ENCODE assay signal across 10 cellular contexts in the genomic region with DNA sequence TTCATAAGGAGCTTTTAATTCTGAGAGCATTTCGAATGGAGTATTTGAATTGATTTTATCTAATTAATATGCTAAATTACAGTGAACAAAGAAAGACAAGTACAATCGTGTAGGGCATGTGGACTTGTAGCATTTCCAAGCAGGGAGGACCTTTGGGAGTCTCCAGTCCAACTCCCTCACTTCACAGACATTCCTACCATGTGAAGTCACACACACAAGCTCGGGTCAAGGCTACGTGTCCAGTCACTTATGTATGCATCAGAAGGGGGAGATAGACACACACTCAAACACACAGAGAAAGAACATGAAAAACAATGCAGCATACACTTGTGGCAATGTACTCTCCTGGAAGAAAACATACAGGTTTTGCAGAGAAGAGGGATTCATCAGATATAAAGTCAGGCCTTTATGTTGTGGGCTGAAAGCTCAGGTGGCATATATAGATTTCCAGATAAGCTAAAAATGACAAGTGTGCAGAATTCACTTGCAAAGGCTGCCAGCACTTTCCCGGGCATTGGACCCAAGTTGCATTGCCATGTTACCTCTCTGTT.
DNase-seq lines count a peak whose midpoint lies in the region; ATAC-seq, FAIRE-seq and TF ChIP-seq lines count a peak whose summit lies in the region.
"Had no signal": no experiment of that assay in that cellular context is flagged by ENCODE, and none has a peak within 500 bp of the region (broad histone marks: within the 10 kb centered on the region; RNA-seq: fewer than 3 reads in every experiment).

No MANE protein-coding gene starts in this region.

- 0 out of 2 replicates have a peak overlapping the region, but pooled peaks have one; percentile 29 for H2BK15ac ChIP-seq in H1 (ENCODE audit: low read length)

- peaks cover 0 to 13% (median 8%) of the 10 kb centered on the region in 4 experiments; a peak in 4 of 7 replicates for H3K4me1 ChIP-seq in H1 (replicated peaks in 1 of 4; ENCODE audit: control insufficient read depth in 3 of 4, insufficient read depth in 4 of 4, low read length in 3 of 4)
- peaks cover 21% of the 10 kb centered on the region for H3K4me1 ChIP-seq in neural progenitor cell
- H3K4me1 ChIP-seq: colonic mucosa had no signal

- H3K27ac Mint-ChIP-seq in neural progenitor cell, result peak overlapping the region; percentile 88

- no peak overlapping the region for H3K23ac ChIP-seq in H1 (ENCODE audit: insufficient read length)

- no peak overlapping the region for H3K9ac ChIP-seq in H1 (replicated peaks in 1 of 4; ENCODE audit: extremely low read depth in 1 of 4, low read depth in 3 of 4, low read length in 3 of 4)
- no peak overlapping the region for H3K9ac ChIP-seq in neural progenitor cell

- no peak overlapping the region for H3K4me3 Mint-ChIP-seq in neural progenitor cell
- no peak overlapping the region for H3K4me3 Mint-ChIP-seq in activated T-cell treated with anti-CD3 and anti-CD28 coated beads, Interleukin-2, amount 50 U/mL, for 4 hours

- H3K9me3 Mint-ChIP-seq in neural progenitor cell, result peaks cover 8% of the 10 kb centered on the region
- peaks cover 3% of the 10 kb centered on the region for H3K9me3 Mint-ChIP-seq in activated T-cell treated with anti-CD3 and anti-CD28 coated beads, Interleukin-2, amount 50 U/mL, for 4 hours

- H2AFZ ChIP-seq in H1 (ENCODE audit: low read length) (no peak overlapping the region), neural progenitor cell (replicated peaks) (no peak overlapping the region)

- no peak overlapping the region for H3K56ac ChIP-seq in H1 (replicated peaks; ENCODE audit: insufficient read length, low read depth, low read length)

- H3K4me2 ChIP-seq in H1 (ENCODE audit: insufficient read depth in 1 of 2, low read depth in 2 of 2, low read length in 2 of 2) (no peak overlapping the region), neural progenitor cell (no peak overlapping the region)

- TF ChIP-seq RAD21 in H1 (IDR thresholded peaks at IDR 0.05 in 1 of 2, conservative IDR thresholded peaks at IDR 0.05 in 1 of 2; ENCODE audit: low read depth in 2 of 2, low read length in 2 of 2), result no peak

- DNase-seq in Caki2 (ENCODE audit: low read depth) (peak; percentile 60), LHCN-M2 (ENCODE audit: low read depth) (peak; percentile 77), H1 (ENCODE audit: low read depth in 1 of 2, low spot score in 2 of 2) (no peak), neural progenitor cell (ENCODE audit: low spot score) (no peak), dorsolateral prefrontal cortex (no peak), nucleus accumbens (lab: John Stamatoyannopoulos, UW) (no peak), AML-193 (lab: John Stamatoyannopoulos, UW) (no peak)
- no peak for DNase-seq in activated T-cell treated with anti-CD3 and anti-CD28 coated beads, Interleukin-2, amount 50 U/mL, for 4 hours
- DNase-seq: colonic mucosa, mucosa of descending colon had no signal

- peak overlapping the region; percentile 99 for H2BK12ac ChIP-seq in H1 (ENCODE audit: low read depth, low read length)

- no peak for TF ChIP-seq EP300 in H1 (IDR thresholded peaks at IDR 0.05; ENCODE audit: borderline replicate concordance in 1 of 2, low read depth in 2 of 2, low read length in 2 of 2)

- H3K14ac ChIP-seq in H1 (ENCODE audit: insufficient read length), result no peak overlapping the region

- H3F3A ChIP-seq in neural progenitor cell (ENCODE audit: low read depth), result no peaks in the 10 kb centered on the region

- H4K20me1 ChIP-seq in H1 (replicated peaks in 1 of 2; ENCODE audit: control insufficient read depth in 1 of 2, insufficient read depth in 2 of 2, low read length in 2 of 2) (no peaks in the 10 kb centered on the region), neural progenitor cell (ENCODE audit: low read depth) (no peaks in the 10 kb centered on the region)

- H4K5ac ChIP-seq in H1 (ENCODE audit: insufficient read length, low read depth, low read length), result peak overlapping the region; percentile 52

- H4K91ac ChIP-seq in H1 (replicated peaks; ENCODE audit: insufficient read length, low read length), result peak overlapping the region; percentile 74

- peak overlapping the region; percentile 19; the same call in 1 of the 2 replicates for H3K18ac ChIP-seq in H1 (ENCODE audit: extremely low read depth, low read length)

- peak; percentile 62 for FAIRE-seq in H1 (lab: Jason Lieb, UNC)

- no peaks in the 10 kb centered on the region for H3K23me2 ChIP-seq in H1 (ENCODE audit: low read depth, low read length)

- H2AK5ac ChIP-seq in H1 (ENCODE audit: low read depth, low read length), result no peak overlapping the region

- intact Hi-C loops in dorsolateral prefrontal cortex (cut with DNase I), result no loop called here

- H3K4me3 ChIP-seq in H1 (ENCODE audit: extremely low read depth in 1 of 4, insufficient read depth in 2 of 4, low read depth in 3 of 4, low read length in 4 of 4) (no peak overlapping the region), neural progenitor cell (no peak overlapping the region), dorsolateral prefrontal cortex (no peak overlapping the region)
- H3K4me3 ChIP-seq: colonic mucosa, mucosa of descending colon had no signal

- no peaks in the 10 kb centered on the region for H3K27me3 ChIP-seq in H1 (replicated peaks in 1 of 4; ENCODE audit: control insufficient read depth in 3 of 4, extremely low read depth in 1 of 4, insufficient read depth in 3 of 4, low read length in 3 of 4)
- no peaks in the 10 kb centered on the region for H3K27me3 ChIP-seq in neural progenitor cell
- peaks cover 0 to 73% (median 16%) of the 10 kb centered on the region in 45 donors for H3K27me3 ChIP-seq in dorsolateral prefrontal cortex
- H3K27me3 ChIP-seq: colonic mucosa had no signal

- 56% methylated on average over 5 of the region's 5 CpGs; no CpG with 5 or more reads in 1 of the 2 experiments for WGBS in H1 (ENCODE audit: extremely low coverage in 1 of 2, insufficient coverage in 1 of 2, insufficient read length in 1 of 2, insufficient replicate concordance in 2 of 2, low coverage in 1 of 2, low lambda C conversion rate in 2 of 2, missing lambda C conversion rate in 1 of 2), 2 experiments

- CTCF ChIA-PET in H1 (lab: Charles Lee; ENCODE audit: partially characterized antibody), result interaction anchor here (0.9 to 1.4 kb wide), 4 partner anchors 32 to 344 kb away, joined by 3 to 4 read pairs (median 4); no protein-coding TSS in a partner anchor

- peak overlapping the region; percentile 83; the same call in 1 of the 2 replicates for H2BK5ac ChIP-seq in H1 (ENCODE audit: low read depth, low read length)

- POLR2A ChIA-PET in H1 (lab: Charles Lee; ENCODE audit: partially characterized antibody), result interaction anchor here (0.5 kb wide), 1 partner anchor 15 kb away, joined by 3 read pairs; no protein-coding TSS in a partner anchor

- peaks cover 4% of the 10 kb centered on the region for H3K36me3 Mint-ChIP-seq in neural progenitor cell
- H3K36me3 Mint-ChIP-seq in activated T-cell treated with anti-CD3 and anti-CD28 coated beads, Interleukin-2, amount 50 U/mL, for 4 hours (ENCODE audit: insufficient read depth), result no peaks in the 10 kb centered on the region

- H3K9me3 ChIP-seq in H1 (ENCODE audit: insufficient read depth in 2 of 2, low read depth in 1 of 2, low read length in 1 of 2) (no peaks in the 10 kb centered on the region), neural progenitor cell (ENCODE audit: low read depth) (no peaks in the 10 kb centered on the region)
- H3K9me3 ChIP-seq: colonic mucosa, mucosa of descending colon had no signal

- peaks cover 4% of the 10 kb centered on the region for H3K27me3 Mint-ChIP-seq in neural progenitor cell (ENCODE audit: insufficient read depth, low read depth)
- H3K27me3 Mint-ChIP-seq in activated T-cell treated with anti-CD3 and anti-CD28 coated beads, Interleukin-2, amount 50 U/mL, for 4 hours (ENCODE audit: low read depth), result no peaks in the 10 kb centered on the region

- H2BK120ac ChIP-seq in H1 (replicated peaks; ENCODE audit: low read depth, low read length), result peak overlapping the region; percentile 92

- no peak for TF ChIP-seq POLR2A in H1 (IDR thresholded peaks at IDR 0.05; ENCODE audit: control extremely low read depth in 1 of 2, low read depth in 2 of 2, low read length in 2 of 2)

- H3K27ac ChIP-seq in H1 (ENCODE audit: low read depth, low read length) (no peak overlapping the region), neural progenitor cell (no peak overlapping the region), dorsolateral prefrontal cortex (no peak overlapping the region)
- H3K27ac ChIP-seq: colonic mucosa had no signal

- peaks cover 55% of the 10 kb centered on the region for H3K4me1 Mint-ChIP-seq in neural progenitor cell
- no peaks in the 10 kb centered on the region for H3K4me1 Mint-ChIP-seq in activated T-cell treated with anti-CD3 and anti-CD28 coated beads, Interleukin-2, amount 50 U/mL, for 4 hours (ENCODE audit: low read depth)

- H4K8ac ChIP-seq in H1 (ENCODE audit: extremely low read depth, insufficient read depth, low read length), result no peak overlapping the region

- H3K36me3 ChIP-seq in H1 (ENCODE audit: control insufficient read depth in 2 of 4, insufficient read depth in 4 of 4, low read length in 3 of 4) (no peaks in the 10 kb centered on the region), neural progenitor cell (no peaks in the 10 kb centered on the region)
- H3K36me3 ChIP-seq: colonic mucosa had no signal

- in situ Hi-C loops in Caki2 (cut with HindIII; ENCODE audit: low pct_unique_long_range_greater_than_20kb, low sequenced_read_pairs), result no loop called here

- H3K79me2 ChIP-seq in H1 (ENCODE audit: control insufficient read depth in 1 of 2, insufficient read depth in 2 of 2, low read length in 2 of 2) (no peaks in the 10 kb centered on the region), neural progenitor cell (ENCODE audit: low read depth) (no peaks in the 10 kb centered on the region)

- ATAC-seq in activated T-cell treated with anti-CD3 and anti-CD28 coated beads, Interleukin-2, amount 50 U/mL, for 4 hours, result no peak
- ATAC-seq: mucosa of descending colon had no signal

- H2BK20ac ChIP-seq in H1 (ENCODE audit: low read length), result 0 out of 2 replicates have a peak overlapping the region, but pooled peaks have one; percentile 34

- TF ChIP-seq CTCF in H1 (IDR thresholded peaks at IDR 0.05; ENCODE audit: control extremely low read depth in 1 of 3, insufficient read depth in 1 of 3, low read depth in 1 of 3, low read length in 3 of 3) (no peak), neural progenitor cell (IDR thresholded peaks at IDR 0.05) (no peak), dorsolateral prefrontal cortex (IDR thresholded peaks at IDR 0.05 in 54 of 56, conservative IDR thresholded peaks at IDR 0.05 in 2 of 56; ENCODE audit: low read depth in 1 of 56, partially characterized antibody in 56 of 56) (no peak)

- H3K4ac ChIP-seq in H1 (replicated peaks; ENCODE audit: insufficient read length, low read depth, low read length), result no peak overlapping the region

- H3K79me1 ChIP-seq in H1 (ENCODE audit: low read depth, low read length), result no peaks in the 10 kb centered on the region

TF ChIP-seq in H1, 55 proteins besides CTCF, POLR2A, EP300 and RAD21 (continues in another document):
- no peak for TF ChIP-seq SP2 (IDR thresholded peaks at IDR 0.05; ENCODE audit: low read length)
- no peak for TF ChIP-seq SP1 (IDR thresholded peaks at IDR 0.05; ENCODE audit: low read depth, low read length)
- TF ChIP-seq KDM4A (IDR thresholded peaks at IDR 0.05; ENCODE audit: low read depth, low read length, severe bottlenecking), result no peak
- TF ChIP-seq SRF (IDR thresholded peaks at IDR 0.05; ENCODE audit: low read depth, low read length), result no peak

Comparison
In these comparisons a context has a peak if more than half of its experiments do, and no peak if none do; other contexts are left out.
1. DNase-seq: peak in Caki2 (single experiment) and LHCN-M2 (single experiment); none in H1 (0 of 2), neural progenitor cell (single experiment), dorsolateral prefrontal cortex (0 of 10), activated T-cell treated with anti-CD3 and anti-CD28 coated beads, Interleukin-2, amount 50 U/mL, for 4 hours (single experiment), nucleus accumbens (0 of 56) and AML-193 (0 of 2).